23 cellular contexts compared by ENCODE assay signal in genomic region chr1:167469280-167469965, GRCh38. TPM values are rescaled to one million over a fixed set of nuclear protein-coding genes. Genes with fewer than 3 reads are reported as not detected.
DNase-seq lines count a peak whose midpoint lies in the region; ATAC-seq and TF ChIP-seq lines count a peak whose summit lies in the region.
"Had no signal": no experiment of that assay in that cellular context is flagged by ENCODE, and none has a peak within 500 bp of the region (broad histone marks: within the 10 kb centered on the region; RNA-seq: fewer than 3 reads in every experiment).

No MANE protein-coding gene starts in this region.

- H3K4me3 ChIP-seq in sigmoid colon (no peak overlapping the region), BE2C (ENCODE audit: low read depth, low read length) (no peak overlapping the region)
- H3K4me3 ChIP-seq: heart left ventricle, skin epidermis had no signal

- no peak overlapping the region for H3K27ac ChIP-seq in sigmoid colon
- H3K27ac ChIP-seq: epithelial cell of prostate, heart left ventricle, skin epidermis, VCaP had no signal

- TF ChIP-seq CTCF in sigmoid colon (IDR thresholded peaks at IDR 0.05) (no peak), BE2C (IDR thresholded peaks at IDR 0.05; ENCODE audit: low read depth, low read length) (no peak)

- no peaks in the 10 kb centered on the region for H3K9me3 ChIP-seq in sigmoid colon
- no peaks in the 10 kb centered on the region; the same call in 1 of the 2 replicates for H3K9me3 ChIP-seq in BE2C
- H3K9me3 ChIP-seq: heart left ventricle had no signal

- H3K9me3 Mint-ChIP-seq in activated T-helper 17 cell treated with anti-CD3 and anti-CD28 coated beads, Interleukin-2, amount 50 U/mL, for 72 hours, result no peaks in the 10 kb centered on the region
- H3K9me3 Mint-ChIP-seq: activated CD4-positive, alpha-beta T cell treated with anti-CD3 and anti-CD28 coated beads, Interleukin-2, amount 10 ng/mL, durations not matched to agents 7 days and 5 days; memory B cell had no signal

- no peak for ATAC-seq in activated T-helper 17 cell treated with anti-CD3 and anti-CD28 coated beads, Interleukin-2, amount 50 U/mL, for 72 hours (replicated peaks)
- ATAC-seq: heart left ventricle, SK-N-SH treated with all-trans-retinoic acid at 6 μM for 48 hours had no signal

- H3K27ac Mint-ChIP-seq in activated T-helper 17 cell treated with anti-CD3 and anti-CD28 coated beads, Interleukin-2, amount 50 U/mL, for 72 hours, result peak overlapping the region; percentile 74
- H3K27ac Mint-ChIP-seq: activated CD4-positive, alpha-beta T cell treated with anti-CD3 and anti-CD28 coated beads, Interleukin-2, amount 10 ng/mL, durations not matched to agents 7 days and 5 days; memory B cell had no signal

- peaks cover 30% of the 10 kb centered on the region for H3K4me1 Mint-ChIP-seq in activated T-helper 17 cell treated with anti-CD3 and anti-CD28 coated beads, Interleukin-2, amount 50 U/mL, for 72 hours

- H3K27me3 ChIP-seq in sigmoid colon (no peaks in the 10 kb centered on the region), BE2C (no peaks in the 10 kb centered on the region)
- H3K27me3 ChIP-seq: heart left ventricle had no signal

- H3K4me3 Mint-ChIP-seq in activated T-helper 17 cell treated with anti-CD3 and anti-CD28 coated beads, Interleukin-2, amount 50 U/mL, for 72 hours, result no peak overlapping the region
- H3K4me3 Mint-ChIP-seq: activated CD4-positive, alpha-beta T cell treated with anti-CD3 and anti-CD28 coated beads, Interleukin-2, amount 10 ng/mL, durations not matched to agents 7 days and 5 days; IgD-negative memory B cell; memory B cell had no signal

- no peaks in the 10 kb centered on the region for H3K27me3 Mint-ChIP-seq in activated T-helper 17 cell treated with anti-CD3 and anti-CD28 coated beads, Interleukin-2, amount 50 U/mL, for 72 hours
- H3K27me3 Mint-ChIP-seq: activated CD4-positive, alpha-beta T cell treated with anti-CD3 and anti-CD28 coated beads, Interleukin-2, amount 10 ng/mL, durations not matched to agents 7 days and 5 days had no signal

- no peak for TF ChIP-seq POLR2A in sigmoid colon (IDR thresholded peaks at IDR 0.05)

- H3K36me3 ChIP-seq in sigmoid colon (no peaks in the 10 kb centered on the region), BE2C (no peaks in the 10 kb centered on the region)
- H3K36me3 ChIP-seq: heart left ventricle had no signal

- H3K36me3 Mint-ChIP-seq in activated T-helper 17 cell treated with anti-CD3 and anti-CD28 coated beads, Interleukin-2, amount 50 U/mL, for 72 hours (ENCODE audit: low read depth), result peaks cover 92% of the 10 kb centered on the region
- H3K36me3 Mint-ChIP-seq: IgD-negative memory B cell, memory B cell had no signal

- H3K4me1 ChIP-seq in sigmoid colon (peaks cover 0 to 6% (median 0%) of the 10 kb centered on the region in 4 donors), BE2C (no peaks in the 10 kb centered on the region)

- no peak for TF ChIP-seq EP300 in sigmoid colon (IDR thresholded peaks at IDR 0.05)

- DNase-seq in activated effector memory CD4-positive, alpha-beta T cell treated with anti-CD3 and anti-CD28 coated beads, Interleukin-2, amount 50 U/mL, for 16 hours, result peak; percentile 36
- no peak for DNase-seq in activated effector memory CD4-positive, alpha-beta T cell treated with Interleukin-2 at 50 U/mL for 16 hours
- DNase-seq in D341Med (ENCODE audit: low spot score) (peak; percentile 11), sigmoid colon (peak; percentile 2), BE2C (no peak), GM19238 (ENCODE audit: insufficient read length, low spot score) (no peak), germinal center (ENCODE audit: low spot score) (no peak)
- DNase-seq: activated CD4-positive, alpha-beta T cell treated with anti-CD3 and anti-CD28 coated beads, Interleukin-2, amount 10 ng/mL, durations not matched to agents 7 days and 5 days; heart left ventricle; NCI-H2029 treated with DMSO at 0.1 percent for 48 hours; NCI-H345; NCI-H774; substantia nigra had no signal

- intact Hi-C loops in sigmoid colon (cut with DNase I), result no loop called here

- 79 to 81% methylated on average over 7 of the region's 7 CpGs for WGBS in sigmoid colon, 2 donors

RNA-seq across cellular contexts. Expression of gene CD247, which starts 48.9 kb away (rescaled TPM):
- 100 to 1,000 TPM; 168 to 217 TPM for total RNA-seq in activated T-helper 17 cell treated with anti-CD3 and anti-CD28 coated beads, Interleukin-2, amount 50 U/mL, for 72 hours
- total RNA-seq in sigmoid colon, result 1 to 10 TPM in 1 of 4 donors, under 1 TPM in 1, not detected in 2; 0.36 to 1.8 TPM
- polyA plus RNA-seq in sigmoid colon, result 10 to 100 TPM in 1 of 3 donors, under 1 TPM in 1, not detected in 1; 0.92 to 20.3 TPM
- not detected for polyA plus RNA-seq in BE2C (2012; ENCODE audit: insufficient read depth, insufficient read length, low read depth)
- total RNA-seq: chondrocyte, M059J had no signal
- polyA plus RNA-seq: BJ had no signal

Comparison
In these comparisons a context has a peak if more than half of its experiments do, and no peak if none do; other contexts are left out.
1. DNase-seq: peak in activated effector memory CD4-positive, alpha-beta T cell treated with anti-CD3 and anti-CD28 coated beads, Interleukin-2, amount 50 U/mL, for 16 hours (single experiment), D341Med (single experiment) and sigmoid colon (single experiment); none in activated effector memory CD4-positive, alpha-beta T cell treated with Interleukin-2 at 50 U/mL for 16 hours (single experiment), BE2C (single experiment), GM19238 (single experiment) and germinal center (single experiment).
2. RNA of gene CD247, which starts 48.9 kb away (total RNA-seq): 168 to 217 TPM in activated T-helper 17 cell treated with anti-CD3 and anti-CD28 coated beads, Interleukin-2, amount 50 U/mL, for 72 hours; 0.36 to 1.8 TPM in sigmoid colon; every median in the first group is over 10 times any median in the second.